ENCODE assay signal across 6 cellular contexts in genomic region chr17:81577278-81578000, GRCh38. TPM values are rescaled to one million over a fixed set of nuclear protein-coding genes. Genes with fewer than 3 reads are reported as not detected.
DNase-seq lines count a peak whose midpoint lies in the region; ATAC-seq and TF ChIP-seq lines count a peak whose summit lies in the region.

No MANE protein-coding gene starts in this region.

- no peaks in the 10 kb centered on the region for H3K27me3 Mint-ChIP-seq in dendritic cell treated with granulocyte-macrophage colony-stimulating factor and Interleukin-4, amounts not matched to agents 40 ng/mL and 50 ng/mL, for 4 days

- no peak overlapping the region for H3K4me3 Mint-ChIP-seq in dendritic cell treated with granulocyte-macrophage colony-stimulating factor and Interleukin-4, amounts not matched to agents 40 ng/mL and 50 ng/mL, for 4 days

- 56 to 85% (median 73%) methylated on average over 11 of the region's 11 CpGs for WGBS in spleen, 5 donors

- H3K27ac ChIP-seq in spleen, result peak overlapping the region in 6 of 8 donors; percentile 28 to 61 (median 44)

- H3K4me1 Mint-ChIP-seq in dendritic cell treated with granulocyte-macrophage colony-stimulating factor and Interleukin-4, amounts not matched to agents 40 ng/mL and 50 ng/mL, for 4 days (ENCODE audit: low read depth), result peaks cover 34% of the 10 kb centered on the region

- peaks cover 3 to 100% (median 49%) of the 10 kb centered on the region in 6 donors for H3K36me3 ChIP-seq in spleen

- peak overlapping the region; percentile 77 for H3K27ac Mint-ChIP-seq in dendritic cell treated with granulocyte-macrophage colony-stimulating factor and Interleukin-4, amounts not matched to agents 40 ng/mL and 50 ng/mL, for 4 days

- peak overlapping the region in 1 of 8 donors; percentile 6 for H3K4me3 ChIP-seq in spleen

- TF ChIP-seq POLR2A in spleen (IDR thresholded peaks at IDR 0.05), result no peak

- H3K9me3 Mint-ChIP-seq in dendritic cell treated with granulocyte-macrophage colony-stimulating factor and Interleukin-4, amounts not matched to agents 40 ng/mL and 50 ng/mL, for 4 days, result no peaks in the 10 kb centered on the region

- peaks cover 0 to 46% (median 14%) of the 10 kb centered on the region in 6 donors for H3K4me1 ChIP-seq in spleen

- no peak for ATAC-seq in HG02885 (IDR thresholded peaks at IDR 0.05; ENCODE audit: poor library complexity, unreplicated experiment)

- DNase-seq in NCI-H2227 (lab: John Stamatoyannopoulos, UW; ENCODE audit: unreplicated experiment) (peak; percentile 16), NCI-H2227 treated with DMSO at 0.1 percent for 48 hours (lab: John Stamatoyannopoulos, UW) (no peak), spleen (no peak), NCI-H1694 (lab: John Stamatoyannopoulos, UW) (no peak)

- TF ChIP-seq CTCF in spleen (IDR thresholded peaks at IDR 0.05 in 8 of 11, conservative IDR thresholded peaks at IDR 0.05 in 3 of 11), result no peak

- intact Hi-C loops in dendritic cell treated with granulocyte-macrophage colony-stimulating factor and Interleukin-4, amounts not matched to agents 40 ng/mL and 50 ng/mL, for 4 days (cut with micrococcal nuclease), result no loop called here
- intact Hi-C loops in spleen (cut with DNase I; ENCODE audit: low total_unique reads), result no loop called here

- peaks cover 97% of the 10 kb centered on the region for H3K36me3 Mint-ChIP-seq in dendritic cell treated with granulocyte-macrophage colony-stimulating factor and Interleukin-4, amounts not matched to agents 40 ng/mL and 50 ng/mL, for 4 days (ENCODE audit: low read depth)

- H3K9me3 ChIP-seq in spleen, result no peaks in the 10 kb centered on the region

- no peaks in the 10 kb centered on the region for H3K27me3 ChIP-seq in spleen (replicated peaks in 1 of 7)

RNA-seq across cellular contexts. Expression of gene FAAP100, which starts 25.3 kb away (rescaled TPM):
- 10 to 100 TPM; 36.8 to 59.2 (median 50.2) TPM for total RNA-seq in spleen
- 10 to 100 TPM; 32.2 to 77.2 (median 52.0) TPM for polyA plus RNA-seq in spleen

RNA-seq across cellular contexts. Expression of gene FSCN2, which starts 49.3 kb away (rescaled TPM):
- 1 to 10 TPM; 1.2 to 4.0 (median 2.8) TPM for total RNA-seq in spleen
- polyA plus RNA-seq in spleen, result 1 to 10 TPM in 1 of 3 donors, under 1 TPM in 2; 0.41 to 2.6 (median 0.76) TPM

RNA-seq across cellular contexts. Expression of gene NPLOC4, which starts 59.5 kb away (rescaled TPM):
- total RNA-seq in spleen, result 100 to 1,000 TPM in 4 of 7 donors, 10 to 100 TPM in 3; 68.8 to 130 (median 101) TPM
- 10 to 100 TPM; 19.3 to 42.8 (median 32.2) TPM for polyA plus RNA-seq in spleen

RNA-seq across cellular contexts. Expression of gene TSPAN10, which starts 59.6 kb away (rescaled TPM):
- total RNA-seq in spleen, result 1 to 10 TPM in 3 of 7 donors, under 1 TPM in 2, not detected in 2; 0.37 to 1.4 (median 1.1) TPM
- polyA plus RNA-seq in spleen, result 1 to 10 TPM in 2 of 3 donors, under 1 TPM in 1; 0.83 to 3.0 (median 2.9) TPM
